ENCODE assay signal across 1 cellular context in the genomic region with DNA sequence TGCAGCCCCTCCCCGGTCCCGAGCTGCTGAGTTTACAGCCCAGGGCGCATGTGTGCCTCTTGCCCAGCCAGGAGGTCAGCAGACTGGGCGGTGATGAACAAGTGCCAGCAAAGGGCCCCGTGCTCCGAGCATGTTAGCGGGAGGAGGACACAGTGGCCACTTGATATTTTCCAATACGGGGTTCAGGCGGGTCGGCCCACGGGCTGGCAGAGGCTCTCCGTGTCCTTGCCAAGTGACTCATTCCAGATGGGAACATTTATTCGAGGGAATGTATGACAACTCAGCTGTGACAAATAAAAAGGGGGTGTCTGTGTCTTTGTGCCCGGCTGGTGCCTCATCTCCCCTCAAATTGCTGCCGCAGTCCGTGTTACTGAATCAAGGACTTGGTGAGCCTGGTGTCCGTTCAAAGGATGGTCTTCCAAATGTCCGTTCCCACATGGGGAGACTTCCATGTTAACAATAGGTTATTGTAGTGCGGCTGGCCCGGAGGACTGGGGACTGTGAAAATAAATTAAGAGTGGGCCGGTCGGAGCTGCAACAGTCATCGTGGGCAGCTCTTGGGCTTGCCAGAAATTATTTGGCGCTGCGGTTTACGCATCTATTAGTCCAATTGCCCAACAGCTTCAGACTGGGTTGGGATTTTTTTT.
TF ChIP-seq lines count a peak whose summit lies in the region.

No MANE protein-coding gene starts in this region.

TF ChIP-seq in liver, 16 proteins besides CTCF, POLR2A, EP300 and RAD21 (continued from another document):
- TF ChIP-seq, protein P1, sequence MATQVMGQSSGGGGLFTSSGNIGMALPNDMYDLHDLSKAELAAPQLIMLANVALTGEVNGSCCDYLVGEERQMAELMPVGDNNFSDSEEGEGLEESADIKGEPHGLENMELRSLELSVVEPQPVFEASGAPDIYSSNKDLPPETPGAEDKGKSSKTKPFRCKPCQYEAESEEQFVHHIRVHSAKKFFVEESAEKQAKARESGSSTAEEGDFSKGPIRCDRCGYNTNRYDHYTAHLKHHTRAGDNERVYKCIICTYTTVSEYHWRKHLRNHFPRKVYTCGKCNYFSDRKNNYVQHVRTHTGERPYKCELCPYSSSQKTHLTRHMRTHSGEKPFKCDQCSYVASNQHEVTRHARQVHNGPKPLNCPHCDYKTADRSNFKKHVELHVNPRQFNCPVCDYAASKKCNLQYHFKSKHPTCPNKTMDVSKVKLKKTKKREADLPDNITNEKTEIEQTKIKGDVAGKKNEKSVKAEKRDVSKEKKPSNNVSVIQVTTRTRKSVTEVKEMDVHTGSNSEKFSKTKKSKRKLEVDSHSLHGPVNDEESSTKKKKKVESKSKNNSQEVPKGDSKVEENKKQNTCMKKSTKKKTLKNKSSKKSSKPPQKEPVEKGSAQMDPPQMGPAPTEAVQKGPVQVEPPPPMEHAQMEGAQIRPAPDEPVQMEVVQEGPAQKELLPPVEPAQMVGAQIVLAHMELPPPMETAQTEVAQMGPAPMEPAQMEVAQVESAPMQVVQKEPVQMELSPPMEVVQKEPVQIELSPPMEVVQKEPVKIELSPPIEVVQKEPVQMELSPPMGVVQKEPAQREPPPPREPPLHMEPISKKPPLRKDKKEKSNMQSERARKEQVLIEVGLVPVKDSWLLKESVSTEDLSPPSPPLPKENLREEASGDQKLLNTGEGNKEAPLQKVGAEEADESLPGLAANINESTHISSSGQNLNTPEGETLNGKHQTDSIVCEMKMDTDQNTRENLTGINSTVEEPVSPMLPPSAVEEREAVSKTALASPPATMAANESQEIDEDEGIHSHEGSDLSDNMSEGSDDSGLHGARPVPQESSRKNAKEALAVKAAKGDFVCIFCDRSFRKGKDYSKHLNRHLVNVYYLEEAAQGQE (IDR thresholded peaks at IDR 0.05), result no peak
- TF ChIP-seq NR2F2 (IDR thresholded peaks at IDR 0.05), result peak; percentile 74
- peak; percentile 9 for TF ChIP-seq HNF4G (IDR thresholded peaks at IDR 0.05)
- TF ChIP-seq FOXA2 (IDR thresholded peaks at IDR 0.05), result peak; percentile 50
- TF ChIP-seq RXRA (IDR thresholded peaks at IDR 0.05), result peak; percentile 96 to 98
- TF ChIP-seq SP1 (IDR thresholded peaks at IDR 0.05), result peak; percentile 96
- TF ChIP-seq, protein P2, sequence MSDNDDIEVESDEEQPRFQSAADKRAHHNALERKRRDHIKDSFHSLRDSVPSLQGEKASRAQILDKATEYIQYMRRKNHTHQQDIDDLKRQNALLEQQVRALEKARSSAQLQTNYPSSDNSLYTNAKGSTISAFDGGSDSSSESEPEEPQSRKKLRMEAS (IDR thresholded peaks at IDR 0.05), result peak; percentile 88
- peak; percentile 70 for TF ChIP-seq YY1 (IDR thresholded peaks at IDR 0.05)
- no peak for TF ChIP-seq GABPA (IDR thresholded peaks at IDR 0.05 in 1 of 2, conservative IDR thresholded peaks at IDR 0.05 in 1 of 2)
- TF ChIP-seq TAF1 (conservative IDR thresholded peaks at IDR 0.05), result no peak
- TF ChIP-seq JUND (IDR thresholded peaks at IDR 0.05), result peak; percentile 96 to 97
